In the genomic region with DNA sequence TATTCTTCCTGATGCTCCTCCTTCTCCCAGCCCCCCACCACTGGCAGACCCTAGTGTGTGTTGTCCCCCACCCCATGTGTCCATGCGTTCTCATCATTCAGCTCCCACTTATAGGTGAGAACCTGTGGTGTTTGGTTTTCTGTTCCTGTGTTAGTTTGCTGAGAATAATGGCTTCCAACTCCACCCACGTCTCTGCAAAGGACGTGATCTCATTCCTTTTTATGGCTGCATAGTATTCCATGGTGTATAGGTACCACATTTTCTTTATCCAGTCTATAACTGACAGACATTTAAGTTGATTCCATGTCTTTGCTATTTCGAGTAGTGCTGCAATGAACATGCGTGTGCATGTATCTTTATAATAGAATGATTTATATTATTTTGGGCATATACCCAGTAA, we compare ENCODE assay signal across 11 cellular contexts. TPM values are rescaled to one million over a fixed set of nuclear protein-coding genes. Genes with fewer than 3 reads are reported as not detected.
"Had no signal": no experiment of that assay in that cellular context is flagged by ENCODE, and none has a peak within 500 bp of the region (broad histone marks: within the 10 kb centered on the region; RNA-seq: fewer than 3 reads in every experiment).

No MANE protein-coding gene starts in this region.

RNA-seq across cellular contexts. Expression of a gene that starts 12.2 kb away (rescaled TPM):
- total RNA-seq: ascending aorta, astrocyte, cardiac septum, chondrocyte had no signal
- polyA plus RNA-seq: cardiac muscle cell had no signal

RNA-seq across cellular contexts. Expression of a gene that starts 55.2 kb away (rescaled TPM):
- total RNA-seq: activated naive CD8-positive, alpha-beta T cell treated with anti-CD3 and anti-CD28 coated beads for 36 hours; activated T-cell treated with anti-CD3 and anti-CD28 coated beads, Interleukin-2, amount 50 U/mL, for 4 hours; activated T-cell treated with anti-CD3 and anti-CD28 coated beads, Interleukin-2, amount 50 U/mL, for 72 hours; activated T-helper 1 cell treated with anti-CD3 and anti-CD28 coated beads, Interleukin-12 subunit alpha, Interleukin-12 subunit beta, Interleukin-2, Interleukin-4 antibody, amounts not matched to agents 30 ng/mL and 10 ng/mL and 1 ng/mL, durations not matched to agents 14 hours and 24 hours and 36 hours; activated T-helper 17 cell treated with anti-CD3 and anti-CD28 coated beads, Interleukin-2, amount 50 U/mL, for 72 hours; activated T-helper 2 cell treated with anti-CD3 and anti-CD28 coated beads, Interferon-gamma antibody, Interleukin-2, Interleukin-4, amounts not matched to agents 10 μg/mL and 5 μg/mL and 100 μg/mL, durations not matched to agents 14 hours and 24 hours and 36 hours; cardiac muscle cell; chondrocyte had no signal
